Comparison of ENCODE assay signal across 12 cellular contexts in the genomic region with DNA sequence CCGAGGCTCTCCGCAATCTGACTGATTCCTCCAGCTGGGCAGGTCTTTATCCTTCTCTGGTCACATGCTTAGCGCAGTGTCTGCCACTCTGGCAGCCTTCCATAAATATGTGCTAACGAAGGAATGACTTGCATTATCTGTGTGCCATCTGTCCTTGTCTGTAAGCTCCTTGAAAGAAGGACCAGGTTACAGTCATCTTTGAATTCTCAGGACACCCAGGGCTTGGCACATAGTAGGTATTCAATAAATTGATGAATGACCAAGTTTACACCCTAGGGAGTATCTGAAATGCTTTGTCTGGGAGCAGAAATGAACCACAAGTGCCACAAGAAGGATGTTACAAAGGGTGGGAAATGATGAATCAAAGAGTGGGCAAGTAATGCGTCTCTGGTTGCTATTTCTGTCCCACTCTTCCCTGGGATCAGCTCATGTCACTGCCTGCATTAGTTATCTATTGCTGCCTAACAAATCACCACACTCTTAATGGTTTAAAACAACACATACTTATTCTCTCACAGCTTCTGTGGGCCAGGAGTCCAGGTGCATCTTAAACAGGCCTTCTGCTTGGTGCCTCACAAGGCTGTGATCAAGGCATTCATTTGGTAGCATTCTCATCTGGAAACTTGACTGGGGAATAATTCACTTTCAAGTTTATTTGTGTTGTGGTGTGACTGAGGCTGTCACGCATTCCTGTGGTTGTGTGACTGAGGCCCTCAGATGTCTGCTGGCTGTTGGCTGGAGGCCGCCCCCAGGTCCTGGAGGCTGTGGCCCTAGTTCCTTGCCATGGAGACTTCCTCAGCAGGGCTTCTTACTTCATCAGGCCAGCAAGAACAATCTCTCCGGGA. TPM values are rescaled to one million over a fixed set of nuclear protein-coding genes. Genes with fewer than 3 reads are reported as not detected.
A peak's percentile ranks its signal among the peaks of the same experiment; 100 is the strongest.
DNase-seq lines count a peak whose midpoint lies in the region; ATAC-seq, FAIRE-seq and TF ChIP-seq lines count a peak whose summit lies in the region.
"Had no signal": no experiment of that assay in that cellular context is flagged by ENCODE, and none has a peak within 500 bp of the region (broad histone marks: within the 10 kb centered on the region; RNA-seq: fewer than 3 reads in every experiment).

No MANE protein-coding gene starts in this region.

- no peak for TF ChIP-seq CTCF in psoas muscle (IDR thresholded peaks at IDR 0.05)
- no peak for TF ChIP-seq CTCF in Peyer's patch (IDR thresholded peaks at IDR 0.05)
- no peak for TF ChIP-seq CTCF in prostate gland (IDR thresholded peaks at IDR 0.05)

- intact Hi-C loops in psoas muscle (cut with DNase I) = no loop called here
- intact Hi-C loops in prostate gland (cut with DNase I) = no loop called here

- ATAC-seq in HG02642 (IDR thresholded peaks at IDR 0.05; ENCODE audit: poor library complexity, unreplicated experiment) (peak; percentile 72), psoas muscle (peak; percentile 81 to 85 (median 82)), GM18858 (IDR thresholded peaks at IDR 0.05; ENCODE audit: unreplicated experiment) (no peak)

- WGBS in psoas muscle, 3 donors = 42 to 51% (median 46%) methylated on average over 8 of the region's 8 CpGs
- 87% methylated on average over 8 of the region's 8 CpGs for WGBS in prostate gland

- peak; percentile 81 for FAIRE-seq in RCC 7860 (lab: Jason Lieb, UNC)
- FAIRE-seq: colon had no signal

- H3K9me3 ChIP-seq in psoas muscle (no peaks in the 10 kb centered on the region), Peyer's patch (no peaks in the 10 kb centered on the region), prostate gland (no peaks in the 10 kb centered on the region)

- H3K4me1 ChIP-seq in psoas muscle (no peaks in the 10 kb centered on the region), Peyer's patch (peaks cover 0 to 12% (median 0%) of the 10 kb centered on the region in 4 donors), prostate gland (replicated peaks) (peaks cover 2% of the 10 kb centered on the region)

- H3K27me3 ChIP-seq in psoas muscle (ENCODE audit: insufficient read depth in 3 of 3, low read length in 2 of 3) = no peaks in the 10 kb centered on the region
- H3K27me3 ChIP-seq in Peyer's patch = no peaks in the 10 kb centered on the region
- H3K27me3 ChIP-seq in prostate gland (replicated peaks; ENCODE audit: insufficient read depth) = no peaks in the 10 kb centered on the region

- H3K27ac ChIP-seq in psoas muscle (peak overlapping the region; percentile 30), Peyer's patch (no peak overlapping the region), prostate gland (no peak overlapping the region)

- H3K4me3 ChIP-seq in psoas muscle (no peak overlapping the region), Peyer's patch (no peak overlapping the region), prostate gland (no peak overlapping the region)

- TF ChIP-seq POLR2A in Peyer's patch (IDR thresholded peaks at IDR 0.05) (no peak), prostate gland (IDR thresholded peaks at IDR 0.05) (no peak)

- peak; percentile 10 for DNase-seq in NCI-H345 (lab: John Stamatoyannopoulos, UW)
- no peak for DNase-seq in NCI-H345 treated with DMSO at 0.1 percent for 48 hours (lab: John Stamatoyannopoulos, UW; ENCODE audit: unreplicated experiment)
- peak; percentile 76 for DNase-seq in RCC 7860 (ENCODE audit: low spot score)
- DNase-seq in psoas muscle = no peak
- no peak for DNase-seq in Peyer's patch
- no peak for DNase-seq in prostate gland (ENCODE audit: low spot score)
- DNase-seq: naive B cell had no signal

- H3K36me3 ChIP-seq in psoas muscle (ENCODE audit: insufficient read depth in 1 of 2, low read depth in 1 of 2) (no peaks in the 10 kb centered on the region), Peyer's patch (no peaks in the 10 kb centered on the region), prostate gland (no peaks in the 10 kb centered on the region)

RNA-seq across cellular contexts. Expression of gene FAM3D, which starts 16.6 kb away (rescaled TPM):
- total RNA-seq in psoas muscle = not detected
- polyA plus RNA-seq in psoas muscle = under 1 TPM in 1 of 3 donors, not detected in 2; 0.05 TPM
- 100 to 1,000 TPM in 3 of 4 donors, 10 to 100 TPM in 1; 47.0 to 200 (median 135) TPM for total RNA-seq in Peyer's patch
- total RNA-seq in prostate gland = 10 to 100 TPM in 1 of 2 donors, 1 to 10 TPM in 1; 4.7 to 11.6 TPM
- total RNA-seq: T-helper 1 cell treated with Interleukin-12 subunit alpha and Interleukin-12 subunit beta and Interleukin-4 antibody, amounts not matched to agents 30 ng/mL and 1 ng/mL, for 36 hours had no signal
- polyA plus RNA-seq: AG04450 had no signal

Comparison
In these comparisons a context has a peak if more than half of its experiments do, and no peak if none do; other contexts are left out.
1. DNase-seq: peak in NCI-H345 (single experiment) and RCC 7860 (single experiment); none in NCI-H345 treated with DMSO at 0.1 percent for 48 hours (single experiment), psoas muscle (0 of 2), Peyer's patch (0 of 3) and prostate gland (single experiment).
2. RNA of gene FAM3D, which starts 16.6 kb away (total RNA-seq): 47.0 to 200 TPM in Peyer's patch and 4.7 to 11.6 TPM in prostate gland; not detected in psoas muscle; every median in the first group is over 4 times any median in the second.